Comparison of ENCODE assay signal across 19 cellular contexts in the genomic region with DNA sequence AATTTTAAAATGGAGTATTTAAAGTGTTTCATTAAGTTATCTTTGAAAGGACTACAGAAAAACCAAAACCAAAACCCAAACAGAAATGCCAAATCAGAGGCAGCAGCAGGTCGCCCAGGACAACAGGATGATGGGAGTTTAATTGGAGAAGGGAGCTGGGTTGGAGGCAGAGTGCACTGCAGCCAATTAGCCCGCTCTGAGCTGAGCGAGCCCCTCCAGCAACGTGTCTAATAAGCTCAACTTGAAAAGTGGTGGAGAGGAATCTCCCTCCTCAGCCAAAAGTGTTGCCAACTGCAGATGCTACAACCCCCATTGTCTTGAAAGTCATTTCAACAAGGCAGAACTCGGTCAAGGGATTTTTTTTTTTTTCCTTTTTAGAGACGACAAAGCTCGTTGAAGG.
DNase-seq lines count a peak whose midpoint lies in the region; ATAC-seq and TF ChIP-seq lines count a peak whose summit lies in the region.
"Had no signal": no experiment of that assay in that cellular context is flagged by ENCODE, and none has a peak within 500 bp of the region (broad histone marks: within the 10 kb centered on the region; RNA-seq: fewer than 3 reads in every experiment).

No MANE protein-coding gene starts in this region.

- H3K27ac Mint-ChIP-seq in nephron progenitor cell = peak overlapping the region; percentile 86
- H3K27ac Mint-ChIP-seq in activated T-helper 17 cell treated with anti-CD3 and anti-CD28 coated beads, Interleukin-2, amount 50 U/mL, for 72 hours = no peak overlapping the region
- H3K27ac Mint-ChIP-seq: CD4-positive, alpha-beta memory T cell had no signal

- POLR2A ChIA-PET in HEK293T (lab: Yijun Ruan, JAX) = no interaction called here
- POLR2A ChIA-PET in GM10248 (lab: Yijun Ruan, JAX) = no interaction called here

- TF ChIP-seq CTCF in nephron progenitor cell (IDR thresholded peaks at IDR 0.05) (no peak), GM10248 (IDR thresholded peaks at IDR 0.05; ENCODE audit: control extremely low read depth, extremely low read depth, low read depth, missing control alignments) (no peak)

- no peaks in the 10 kb centered on the region for H3K9me3 Mint-ChIP-seq in nephron progenitor cell
- H3K9me3 Mint-ChIP-seq in activated T-helper 17 cell treated with anti-CD3 and anti-CD28 coated beads, Interleukin-2, amount 50 U/mL, for 72 hours = no peaks in the 10 kb centered on the region
- H3K9me3 Mint-ChIP-seq: CD4-positive, alpha-beta memory T cell had no signal

- peaks cover 96% of the 10 kb centered on the region for H3K4me1 Mint-ChIP-seq in nephron progenitor cell
- no peaks in the 10 kb centered on the region for H3K4me1 Mint-ChIP-seq in activated T-helper 17 cell treated with anti-CD3 and anti-CD28 coated beads, Interleukin-2, amount 50 U/mL, for 72 hours

- peaks cover 33% of the 10 kb centered on the region for H3K36me3 Mint-ChIP-seq in nephron progenitor cell (ENCODE audit: low read depth)
- no peaks in the 10 kb centered on the region for H3K36me3 Mint-ChIP-seq in activated T-helper 17 cell treated with anti-CD3 and anti-CD28 coated beads, Interleukin-2, amount 50 U/mL, for 72 hours (ENCODE audit: low read depth)
- H3K36me3 Mint-ChIP-seq: CD4-positive, alpha-beta memory T cell had no signal

- ATAC-seq in activated T-helper 17 cell treated with anti-CD3 and anti-CD28 coated beads, Interleukin-2, amount 50 U/mL, for 72 hours (replicated peaks) = no peak
- ATAC-seq: Right ventricle myocardium inferior had no signal

- DNase-seq in HEK293T (ENCODE audit: extremely low spot score) = peak; percentile 32
- peak; percentile 67 for DNase-seq in NCI-H1417 treated with DMSO at 0.1 percent for 48 hours (lab: John Stamatoyannopoulos, UW)
- DNase-seq in NCI-H82 treated with DMSO at 0.1 percent for 48 hours (lab: John Stamatoyannopoulos, UW; ENCODE audit: unreplicated experiment) = peak; percentile 37
- DNase-seq in nephron progenitor cell = no peak
- DNase-seq in COR-L47 (lab: John Stamatoyannopoulos, UW) = no peak
- DNase-seq in GM10248 (ENCODE audit: extremely low spot score) = no peak
- DNase-seq in putamen (ENCODE audit: low spot score) = no peak
- DNase-seq: CD4-positive, alpha-beta memory T cell; GOT3; HCEC 1CT; Karpas-422; MV-4-11; NCI-H1436 treated with DMSO at 0.1 percent for 48 hours; NCI-H1930; NCI-H510A; NCI-H748 treated with DMSO at 0.1 percent for 48 hours; OCI-M1 had no signal

- peaks cover 4% of the 10 kb centered on the region for H3K27me3 Mint-ChIP-seq in nephron progenitor cell (ENCODE audit: low read depth, poor library complexity)
- H3K27me3 Mint-ChIP-seq in activated T-helper 17 cell treated with anti-CD3 and anti-CD28 coated beads, Interleukin-2, amount 50 U/mL, for 72 hours = no peaks in the 10 kb centered on the region

- CTCF ChIA-PET in HEK293T (lab: Yijun Ruan, JAX) = no interaction called here
- CTCF ChIA-PET in GM10248 (lab: Yijun Ruan, JAX) = interaction anchor here (1.3 to 7.1 kb wide), 2 partner anchors 10 to 15 kb away, joined by 5 to 38 read pairs; no protein-coding TSS in a partner anchor

- H3K4me3 Mint-ChIP-seq in nephron progenitor cell = peak overlapping the region; percentile 44
- H3K4me3 Mint-ChIP-seq in activated T-helper 17 cell treated with anti-CD3 and anti-CD28 coated beads, Interleukin-2, amount 50 U/mL, for 72 hours = no peak overlapping the region
- H3K4me3 Mint-ChIP-seq: CD4-positive, alpha-beta memory T cell had no signal

TF ChIP-seq in HEK293T, 16 proteins besides CTCF, POLR2A, EP300 and RAD21:
- TF ChIP-seq CTBP1 (IDR thresholded peaks at IDR 0.05; ENCODE audit: borderline replicate concordance) (no peak), SUZ12 (IDR thresholded peaks at IDR 0.05) (no peak), SP1 (IDR thresholded peaks at IDR 0.05) (no peak), L3MBTL2 (conservative IDR thresholded peaks at IDR 0.05) (no peak), ELF4 (IDR thresholded peaks at IDR 0.05) (no peak), FOXA1 (IDR thresholded peaks at IDR 0.05) (no peak)
TF ChIP-seq in HEK293T: peak in this region for 0.

Comparison
In these comparisons a context has a peak if more than half of its experiments do, and no peak if none do; other contexts are left out.
1. DNase-seq: peak in HEK293T (single experiment), NCI-H1417 treated with DMSO at 0.1 percent for 48 hours (single experiment) and NCI-H82 treated with DMSO at 0.1 percent for 48 hours (single experiment); none in nephron progenitor cell (single experiment), COR-L47 (single experiment), GM10248 (single experiment) and putamen (single experiment).